ENCODE assay signal across 8 cellular contexts in the genomic region with DNA sequence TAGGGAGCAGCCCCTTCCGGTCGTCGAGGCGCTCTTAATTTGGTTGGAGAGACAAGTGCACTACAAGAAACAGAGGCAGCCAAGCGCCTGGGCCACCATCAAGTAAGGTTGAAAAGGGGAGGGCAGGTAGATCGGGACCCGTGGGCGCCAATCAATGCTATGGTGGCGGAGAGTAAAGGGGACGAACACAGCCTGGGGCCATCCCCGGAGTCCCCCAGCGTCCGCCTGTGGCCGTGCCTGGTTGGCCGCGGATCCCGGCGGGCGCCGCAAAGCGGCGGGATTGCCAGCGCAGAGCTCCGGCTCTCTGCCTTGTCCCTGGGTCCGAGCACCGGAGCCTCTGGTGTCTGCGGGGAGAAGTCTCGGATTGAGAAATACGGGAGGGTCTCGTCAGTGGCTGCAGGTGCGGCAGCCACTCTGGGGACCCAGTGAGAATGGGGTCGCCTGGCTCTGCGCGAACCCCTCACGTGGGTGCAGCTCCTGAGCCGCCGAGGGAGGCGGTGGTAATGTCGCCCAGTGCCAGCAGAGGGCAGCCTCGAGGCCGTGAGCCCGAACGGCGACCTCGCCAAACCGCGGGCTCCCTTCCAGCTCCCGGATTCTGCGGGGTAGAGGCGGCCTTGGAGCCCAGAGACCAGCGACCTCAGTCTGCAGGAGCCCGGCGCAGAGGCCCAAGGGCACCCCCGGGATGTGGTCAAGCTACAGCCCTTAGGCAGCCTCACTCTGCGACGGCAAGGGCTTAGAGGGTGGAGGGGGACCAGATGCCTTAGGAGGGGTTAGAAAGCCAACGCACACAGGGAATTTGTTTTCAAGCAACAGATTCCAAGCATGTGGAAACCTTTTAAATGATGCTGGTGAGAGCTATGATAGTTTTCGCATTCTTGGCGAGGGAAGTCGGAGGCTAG. TPM values are rescaled to one million over a fixed set of nuclear protein-coding genes. Genes with fewer than 3 reads are reported as not detected.
DNase-seq lines count a peak whose midpoint lies in the region; ATAC-seq, FAIRE-seq and TF ChIP-seq lines count a peak whose summit lies in the region.

No MANE protein-coding gene starts in this region.

- peaks cover 34% of the 10 kb centered on the region for H3K4me1 Mint-ChIP-seq in activated naive CD4-positive, alpha-beta T cell treated with anti-CD3 and anti-CD28 coated beads for 36 hours (ENCODE audit: low read depth)
- H3K4me1 Mint-ChIP-seq in type B pancreatic cell (ENCODE audit: unreplicated experiment) = peaks cover 6% of the 10 kb centered on the region

- H3K27me3 ChIP-seq in SJCRH30 (no peaks in the 10 kb centered on the region), pancreas (peaks cover 5 to 47% (median 22%) of the 10 kb centered on the region in 4 donors)

- H3K27ac ChIP-seq in SJCRH30 (no peak overlapping the region), pancreas (no peak overlapping the region)

- H3K4me1 ChIP-seq in SJCRH30 (no peaks in the 10 kb centered on the region), pancreas (peaks cover 0 to 20% (median 6%) of the 10 kb centered on the region in 3 donors)

- peak overlapping the region; percentile 59 for H3K4me3 ChIP-seq in AG10803 (ENCODE audit: low read length)
- peak overlapping the region; percentile 42 for H3K4me3 ChIP-seq in SJCRH30
- H3K4me3 ChIP-seq in pancreas = peak overlapping the region in 3 of 4 donors; percentile 10 to 42 (median 24)

- TF ChIP-seq CTCF in AG10803 (conservative IDR thresholded peaks at IDR 0.05; ENCODE audit: low read length) = peak; percentile 75
- peak; percentile 91 to 97 (median 93) for TF ChIP-seq CTCF in pancreas (IDR thresholded peaks at IDR 0.05)
- peak; percentile 95 for TF ChIP-seq CTCF in type B pancreatic cell (conservative IDR thresholded peaks at IDR 0.05)

- H3K27ac Mint-ChIP-seq in activated naive CD4-positive, alpha-beta T cell treated with anti-CD3 and anti-CD28 coated beads for 36 hours = no peak overlapping the region
- H3K27ac Mint-ChIP-seq in type B pancreatic cell = no peak overlapping the region

- no peaks in the 10 kb centered on the region for H3K36me3 Mint-ChIP-seq in activated naive CD4-positive, alpha-beta T cell treated with anti-CD3 and anti-CD28 coated beads for 36 hours (ENCODE audit: low read depth)
- no peaks in the 10 kb centered on the region for H3K36me3 Mint-ChIP-seq in type B pancreatic cell

- peak overlapping the region; percentile 71 for H3K4me3 Mint-ChIP-seq in activated naive CD4-positive, alpha-beta T cell treated with anti-CD3 and anti-CD28 coated beads for 36 hours
- peak overlapping the region; percentile 82 for H3K4me3 Mint-ChIP-seq in type B pancreatic cell

- no peaks in the 10 kb centered on the region for H3K36me3 ChIP-seq in SJCRH30
- no peaks in the 10 kb centered on the region for H3K36me3 ChIP-seq in pancreas

- H3K9me3 ChIP-seq in SJCRH30 (replicated peaks) (no peaks in the 10 kb centered on the region), pancreas (no peaks in the 10 kb centered on the region)

- intact Hi-C loops in activated naive CD4-positive, alpha-beta T cell treated with anti-CD3 and anti-CD28 coated beads for 36 hours (cut with micrococcal nuclease) = loop anchor here (1.0 to 5.0 kb wide), 7 partner anchors 8 to 604 kb away; a partner anchor contains a TSS
- intact Hi-C loops in Right ventricle myocardium inferior (cut with DNase I) = loop anchor here (2.0 kb wide), 1 partner anchor 393 kb away; no protein-coding TSS in a partner anchor
- intact Hi-C loops in pancreas (cut with DNase I) = loop anchor here in 1 of 3 donors (10.0 kb wide), 1 partner anchor 389 kb away; no protein-coding TSS in a partner anchor

- CTCF ChIA-PET in activated naive CD4-positive, alpha-beta T cell treated with anti-CD3 and anti-CD28 coated beads for 36 hours (lab: Charles Lee) = interaction anchor here (0.6 to 6.9 kb wide), 31 partner anchors 9 to 1671 kb away, joined by 3 to 113 read pairs (median 4); a partner anchor contains a TSS

- FAIRE-seq in pancreas (lab: Jason Lieb, UNC) = no peak

- WGBS in pancreas, 2 donors = 8 to 9% methylated on average over 60 of the region's 60 CpGs

- H3K9me3 Mint-ChIP-seq in activated naive CD4-positive, alpha-beta T cell treated with anti-CD3 and anti-CD28 coated beads for 36 hours = no peaks in the 10 kb centered on the region
- H3K9me3 Mint-ChIP-seq in type B pancreatic cell = no peaks in the 10 kb centered on the region

- DNase-seq in AG10803 (ENCODE audit: low read depth) (peak; percentile 74), SJCRH30 (peak; percentile 20 to 40), Right ventricle myocardium inferior (ENCODE audit: missing footprints) (peak; percentile 89), pancreas (peak; percentile 68 to 95 (median 86)), type B pancreatic cell (ENCODE audit: extremely low spot score, unreplicated experiment) (no peak)
- peak; percentile 78 for DNase-seq in activated naive CD4-positive, alpha-beta T cell treated with anti-CD3 and anti-CD28 coated beads for 36 hours

- peak; percentile 81 for ATAC-seq in GM18868 (IDR thresholded peaks at IDR 0.05; ENCODE audit: unreplicated experiment)
- peak; percentile 36 for ATAC-seq in HG03469 (IDR thresholded peaks at IDR 0.05; ENCODE audit: unreplicated experiment)
- ATAC-seq in Right ventricle myocardium inferior = peak; percentile 82
- ATAC-seq in pancreas = peak; percentile 76 to 95 (median 93)

- peaks cover 70% of the 10 kb centered on the region for H3K27me3 Mint-ChIP-seq in activated naive CD4-positive, alpha-beta T cell treated with anti-CD3 and anti-CD28 coated beads for 36 hours (ENCODE audit: low read depth)
- H3K27me3 Mint-ChIP-seq in type B pancreatic cell = peaks cover 84% of the 10 kb centered on the region

RNA-seq across cellular contexts. Expression of a gene that starts 10.8 kb away (rescaled TPM):
- total RNA-seq in SJCRH30 (2014; rRNA removed; shearing (Covaris generic)) = 0.42 and 0.89 TPM in 2 replicates
- total RNA-seq in activated naive CD4-positive, alpha-beta T cell treated with anti-CD3 and anti-CD28 coated beads for 36 hours = not detected
- total RNA-seq in Right ventricle myocardium inferior = not detected
- total RNA-seq in pancreas = under 1 TPM; 0.04 to 0.28 (median 0.11) TPM
- polyA plus RNA-seq in pancreas = under 1 TPM; 0.02 to 0.04 TPM
- 0.75 and 0.81 TPM in 2 replicates for total RNA-seq in type B pancreatic cell (ENCODE audit: low replicate concordance)

RNA-seq across cellular contexts. Expression of a gene that starts 10.9 kb away (rescaled TPM):
- 0.23 and 0.34 TPM in 2 replicates for total RNA-seq in SJCRH30 (2014; rRNA removed; shearing (Covaris generic))
- total RNA-seq in activated naive CD4-positive, alpha-beta T cell treated with anti-CD3 and anti-CD28 coated beads for 36 hours = not detected
- total RNA-seq in Right ventricle myocardium inferior = not detected
- total RNA-seq in pancreas = under 1 TPM in 2 of 6 donors, not detected in 4; 0.09 to 0.22 TPM
- not detected for polyA plus RNA-seq in pancreas
- 0.29 and 0.34 TPM in 2 replicates for total RNA-seq in type B pancreatic cell (ENCODE audit: low replicate concordance)

Comparison
In these comparisons a context has a peak if more than half of its experiments do, and no peak if none do; other contexts are left out.
1. ATAC-seq: peak in every context shown above with its lines; median percentile 93 in pancreas; 82 in Right ventricle myocardium inferior; 81 in GM18868; 36 in HG03469.